ENCODE assay signal across 11 cellular contexts in genomic region chr22:38935023-38935422, GRCh38. TPM values are rescaled to one million over a fixed set of nuclear protein-coding genes. Genes with fewer than 3 reads are reported as not detected.
DNase-seq lines count a peak whose midpoint lies in the region; ATAC-seq and TF ChIP-seq lines count a peak whose summit lies in the region.
"Had no signal": no experiment of that assay in that cellular context is flagged by ENCODE, and none has a peak within 500 bp of the region (broad histone marks: within the 10 kb centered on the region; RNA-seq: fewer than 3 reads in every experiment).

No MANE protein-coding gene starts in this region.

- no peak overlapping the region for H3K4me3 ChIP-seq in epithelial cell of esophagus (ENCODE audit: low read length)

- TF ChIP-seq CTCF in epithelial cell of esophagus (IDR thresholded peaks at IDR 0.05; ENCODE audit: insufficient read depth, low read depth, low read length, missing control alignments), result no peak

- ATAC-seq in HG02970 (IDR thresholded peaks at IDR 0.05; ENCODE audit: low FRiP score, unreplicated experiment), result no peak
- no peak for ATAC-seq in GM19467 (IDR thresholded peaks at IDR 0.05; ENCODE audit: unreplicated experiment)
- no peak for ATAC-seq in HG02938 (IDR thresholded peaks at IDR 0.05; ENCODE audit: unreplicated experiment)

- peak in 47 of 76 experiments; percentile 1 to 72 (median 33) for DNase-seq in HUDEP-2 (lab: John Stamatoyannopoulos, UW; ENCODE audit: unreplicated experiment in 76 of 76)
- DNase-seq in NCI-H345 treated with DMSO at 0.1 percent for 48 hours (lab: John Stamatoyannopoulos, UW; ENCODE audit: unreplicated experiment), result peak; percentile 86
- DNase-seq in epithelial cell of esophagus (ENCODE audit: low read depth), result peak; percentile 83
- peak; percentile 64 for DNase-seq in renal cortical epithelial cell (ENCODE audit: low read depth)
- DNase-seq in activated naive CD4-positive, alpha-beta T cell (lab: John Stamatoyannopoulos, UW), result no peak
- DNase-seq: naive B cell; stimulated activated CD4-positive, alpha-beta T cell treated with anti-CD3 and anti-CD28 coated beads, Interleukin-1b, Interleukin-23, amount 100 ng/mL, for 48 hours had no signal

RNA-seq across cellular contexts. Expression of gene APOBEC3A, which starts 22.4 kb away (rescaled TPM):
- total RNA-seq in renal cortical epithelial cell, result 2.1 TPM in 1 of 2 replicates, not detected in the other
- total RNA-seq: HT1080 had no signal

RNA-seq across cellular contexts. Expression of gene APOBEC3B, which starts 47.1 kb away (rescaled TPM):
- 0.15 and 4.0 TPM in 2 replicates for total RNA-seq in renal cortical epithelial cell

Comparison
In these comparisons a context has a peak if more than half of its experiments do, and no peak if none do; other contexts are left out.
1. DNase-seq: peak in HUDEP-2 (47 of 76), NCI-H345 treated with DMSO at 0.1 percent for 48 hours (single experiment), epithelial cell of esophagus (single experiment) and renal cortical epithelial cell (single experiment); none in activated naive CD4-positive, alpha-beta T cell (0 of 4).